In genomic region chr17:77721823-77722160, GRCh38 we compare ENCODE assay signal across 27 cellular contexts.
DNase-seq lines count a peak whose midpoint lies in the region; TF ChIP-seq lines count a peak whose summit lies in the region.
"Had no signal": no experiment of that assay in that cellular context is flagged by ENCODE, and none has a peak within 500 bp of the region (broad histone marks: within the 10 kb centered on the region; RNA-seq: fewer than 3 reads in every experiment).

No MANE protein-coding gene starts in this region.

- TF ChIP-seq CTCF in colonic mucosa (IDR thresholded peaks at IDR 0.05): no peak

- H3K4me1 ChIP-seq in colonic mucosa: no peaks in the 10 kb centered on the region
- H3K4me1 ChIP-seq: adrenal gland, parathyroid adenoma, Peyer's patch, testis had no signal

- no peaks in the 10 kb centered on the region for H3K9me3 ChIP-seq in colonic mucosa
- H3K9me3 ChIP-seq: adrenal gland, esophagus muscularis mucosa, Peyer's patch, right atrium auricular region, testis had no signal

- H3K36me3 ChIP-seq in colonic mucosa: no peaks in the 10 kb centered on the region
- H3K36me3 ChIP-seq: adrenal gland, esophagus muscularis mucosa, neural progenitor cell, Peyer's patch, right atrium auricular region had no signal

- no peak overlapping the region for H3K27ac ChIP-seq in colonic mucosa
- H3K27ac ChIP-seq: adrenal gland, esophagus muscularis mucosa, neural progenitor cell, parathyroid adenoma, Peyer's patch, right atrium auricular region, testis had no signal

- intact Hi-C loops in colonic mucosa (cut with DNase I): no loop called here

- no peaks in the 10 kb centered on the region for H3K27me3 ChIP-seq in colonic mucosa
- H3K27me3 ChIP-seq: adrenal gland, esophagus muscularis mucosa, neural progenitor cell, Peyer's patch, right atrium auricular region, testis had no signal

- peak; percentile 15 for DNase-seq in activated CD8-positive, alpha-beta memory T cell treated with anti-CD3 and anti-CD28 coated beads, Interleukin-2, amount 50 U/mL, for 48 hours
- DNase-seq in activated CD8-positive, alpha-beta memory T cell treated with anti-CD3 and anti-CD28 coated beads, Interleukin-2, amount 50 U/mL, for 4 hours: no peak
- DNase-seq in NCI-H187 (lab: John Stamatoyannopoulos, UW) (peak; percentile 13 to 17), colonic mucosa (peak; percentile 3), DMS53 (lab: John Stamatoyannopoulos, UW) (no peak), NCI-H146 (lab: John Stamatoyannopoulos, UW) (no peak), GM03348 (ENCODE audit: low spot score) (no peak)
- peak; percentile 9 for DNase-seq in stimulated activated CD8-positive, alpha-beta memory T cell treated with anti-CD3 and anti-CD28 coated beads, Interleukin-4, amount 100 ng/mL, for 48 hours
- DNase-seq: activated CD4-positive, CD25-positive, alpha-beta regulatory T cell treated with anti-CD3 and anti-CD28 coated beads, Interleukin-2, amount 50 U/mL, for 72 hours; activated naive CD4-positive, alpha-beta T cell treated with anti-CD3 and anti-CD28 coated beads, Interleukin-2, amount 10 ng/mL, durations not matched to agents 7 days and 5 days; C1 segment of cervical spinal cord; COR-L47; foreskin fibroblast; Kasumi-1; NCI-H2081; NCI-H774; Peyer's patch; SHP77 treated with DMSO at 0.1 percent for 48 hours; stimulated activated CD4-positive, alpha-beta T cell treated with anti-CD3 and anti-CD28 coated beads, Interleukin-1b, Interleukin-23, amount 100 ng/mL, for 48 hours; stimulated activated naive CD8-positive, alpha-beta T cell treated with anti-CD3 and anti-CD28 coated beads, Interleukin-15, Interleukin-2, amounts not matched to agents 100 U/mL and 50 U/mL, for 24 hours; testis had no signal

- H3K9ac ChIP-seq in colonic mucosa (ENCODE audit: low read depth in 2 of 2, low read length in 2 of 2): no peak overlapping the region
- H3K9ac ChIP-seq: neural progenitor cell, parathyroid adenoma had no signal

- no peak overlapping the region for H3K4me3 ChIP-seq in colonic mucosa
- H3K4me3 ChIP-seq: adrenal gland, esophagus muscularis mucosa, neural progenitor cell, Peyer's patch, right atrium auricular region, smooth muscle cell, testis had no signal

Comparison
In these comparisons a context has a peak if more than half of its experiments do, and no peak if none do; other contexts are left out.
1. DNase-seq: peak in activated CD8-positive, alpha-beta memory T cell treated with anti-CD3 and anti-CD28 coated beads, Interleukin-2, amount 50 U/mL, for 48 hours (single experiment), NCI-H187 (2 of 2), colonic mucosa (single experiment) and stimulated activated CD8-positive, alpha-beta memory T cell treated with anti-CD3 and anti-CD28 coated beads, Interleukin-4, amount 100 ng/mL, for 48 hours (single experiment); none in activated CD8-positive, alpha-beta memory T cell treated with anti-CD3 and anti-CD28 coated beads, Interleukin-2, amount 50 U/mL, for 4 hours (single experiment), DMS53 (single experiment), NCI-H146 (single experiment) and GM03348 (single experiment).